ENCODE assay signal across 8 cellular contexts in the genomic region with DNA sequence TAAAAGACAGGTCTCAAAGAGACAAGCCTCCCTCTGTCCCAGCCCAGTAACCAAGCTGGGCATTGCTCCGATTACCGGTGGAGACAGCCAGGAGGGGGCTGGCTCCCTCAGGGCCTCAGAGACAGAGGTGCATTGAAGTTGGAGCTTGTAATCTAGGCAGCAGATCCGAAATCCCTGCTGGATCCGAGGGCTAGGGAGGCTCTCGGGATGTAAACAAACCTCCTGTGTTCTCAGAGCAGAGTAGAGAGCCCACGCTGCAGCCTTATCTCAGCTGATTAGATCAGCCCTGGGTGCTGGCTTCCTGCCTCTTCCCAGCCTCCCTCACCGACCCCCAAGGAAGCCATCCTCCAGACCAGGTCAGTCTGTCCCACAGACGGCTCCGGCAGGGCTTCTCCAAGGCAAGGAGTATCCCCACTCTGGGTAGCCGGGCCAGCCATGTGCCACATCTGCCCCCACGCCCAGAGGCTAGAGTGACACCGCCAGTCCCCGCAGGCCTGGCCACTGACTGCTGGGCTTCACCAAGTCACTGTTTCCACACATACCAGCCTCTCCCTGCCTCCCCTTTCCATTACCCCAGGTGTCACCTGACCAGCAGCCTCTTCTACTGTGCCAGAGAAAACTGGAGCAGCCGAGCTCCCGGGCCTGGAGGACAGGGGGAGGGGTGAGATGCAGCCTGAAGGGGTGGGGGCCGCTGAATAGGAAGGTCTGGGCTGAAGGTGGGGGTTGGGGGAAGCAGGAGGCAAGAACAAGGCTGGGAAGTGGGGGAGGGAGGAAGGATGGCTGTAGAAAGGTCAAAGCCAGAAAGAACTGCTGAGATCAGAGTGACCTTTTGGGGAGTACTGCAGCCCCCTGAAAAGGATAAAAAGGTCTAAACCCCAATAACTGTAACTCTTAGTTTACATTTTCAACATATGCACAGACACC. TPM values are rescaled to one million over a fixed set of nuclear protein-coding genes. Genes with fewer than 3 reads are reported as not detected.
DNase-seq lines count a peak whose midpoint lies in the region; ATAC-seq and TF ChIP-seq lines count a peak whose summit lies in the region.

No MANE protein-coding gene starts in this region.

- H3K4me2 ChIP-seq in parathyroid adenoma (ENCODE audit: low read length): peak overlapping the region; percentile 45

- H3K36me3 Mint-ChIP-seq in HFFc6 (ENCODE audit: low read depth): peaks cover 41% of the 10 kb centered on the region
- H3K36me3 Mint-ChIP-seq in CD4-positive, alpha-beta memory T cell: no peaks in the 10 kb centered on the region

- no peaks in the 10 kb centered on the region for H3K36me3 ChIP-seq in parathyroid adenoma (ENCODE audit: control insufficient read depth, insufficient read depth, low read length)
- H3K36me3 ChIP-seq in CD4-positive, alpha-beta memory T cell (ENCODE audit: insufficient read depth, low read length): no peaks in the 10 kb centered on the region

- H3K4me3 ChIP-seq in parathyroid adenoma (ENCODE audit: low read depth, low read length): peak overlapping the region; percentile 28
- H3K4me3 ChIP-seq in CD4-positive, alpha-beta memory T cell (ENCODE audit: low read length in 2 of 2): no peak overlapping the region

- DNase-seq in HFFc6: peak; percentile 51
- DNase-seq in UCSD-AML1 (lab: John Stamatoyannopoulos, UW; ENCODE audit: unreplicated experiment): peak; percentile 53
- DNase-seq in glomerular visceral epithelial cell (ENCODE audit: extremely low spot score): peak; percentile 64
- no peak for DNase-seq in stimulated activated naive CD4-positive, alpha-beta T cell treated with Interleukin-2 at 50 U/mL for 16 hours (lab: John Stamatoyannopoulos, UW)
- no peak for DNase-seq in CD4-positive, alpha-beta memory T cell

- H3K4me1 ChIP-seq in parathyroid adenoma: peaks cover 66% of the 10 kb centered on the region
- H3K4me1 ChIP-seq in CD4-positive, alpha-beta memory T cell (ENCODE audit: insufficient read depth, low read length): peaks cover 18% of the 10 kb centered on the region

- peak overlapping the region; percentile 99 for H3K4me3 Mint-ChIP-seq in HFFc6
- peak overlapping the region in 1 of 8 donors; percentile 15 for H3K4me3 Mint-ChIP-seq in CD4-positive, alpha-beta memory T cell

- peak overlapping the region; percentile 94 for H3K27ac Mint-ChIP-seq in HFFc6
- H3K27ac Mint-ChIP-seq in CD4-positive, alpha-beta memory T cell: no peak overlapping the region

- H3K9me3 ChIP-seq in parathyroid adenoma (ENCODE audit: control insufficient read depth, low read length): no peaks in the 10 kb centered on the region
- H3K9me3 ChIP-seq in CD4-positive, alpha-beta memory T cell (ENCODE audit: control insufficient read depth in 1 of 2, low read length in 2 of 2): no peaks in the 10 kb centered on the region

- ATAC-seq in GM18868 (IDR thresholded peaks at IDR 0.05; ENCODE audit: unreplicated experiment) (no peak), GM21447 (IDR thresholded peaks at IDR 0.05; ENCODE audit: unreplicated experiment) (no peak)

- H3K9ac ChIP-seq in parathyroid adenoma: no peak overlapping the region

- H3K27ac ChIP-seq in parathyroid adenoma: peak overlapping the region; percentile 95
- H3K27ac ChIP-seq in CD4-positive, alpha-beta memory T cell (ENCODE audit: low read depth, low read length): no peak overlapping the region

- H3K4me1 Mint-ChIP-seq in HFFc6 (ENCODE audit: low read depth): peaks cover 99% of the 10 kb centered on the region
- peaks cover 2 to 30% (median 12%) of the 10 kb centered on the region in 4 donors for H3K4me1 Mint-ChIP-seq in CD4-positive, alpha-beta memory T cell

- no peaks in the 10 kb centered on the region; the same call in none of the 2 replicates for H3K27me3 Mint-ChIP-seq in HFFc6 (ENCODE audit: insufficient read depth)
- H3K27me3 Mint-ChIP-seq in CD4-positive, alpha-beta memory T cell: no peaks in the 10 kb centered on the region

- no peak for TF ChIP-seq CTCF in HFFc6 (IDR thresholded peaks at IDR 0.05)
- TF ChIP-seq CTCF in parathyroid adenoma (IDR thresholded peaks at IDR 0.05): no peak

- POLR2A ChIA-PET in CD4-positive, alpha-beta memory T cell (lab: Charles Lee; ENCODE audit: partially characterized antibody): interaction anchor here (0.6 kb wide), 1 partner anchor 469 kb away, joined by 3 read pairs; no protein-coding TSS in a partner anchor

- CTCF ChIA-PET in CD4-positive, alpha-beta memory T cell (lab: Charles Lee; ENCODE audit: partially characterized antibody): interaction anchor here (0.8 to 1.0 kb wide), 2 partner anchors 22 to 94 kb away, joined by 3 to 4 read pairs; no protein-coding TSS in a partner anchor

- intact Hi-C loops in CD4-positive, alpha-beta memory T cell (cut with micrococcal nuclease): no loop called here

- peaks cover 4% of the 10 kb centered on the region for H3K79me2 ChIP-seq in parathyroid adenoma

- no peaks in the 10 kb centered on the region for H3K9me3 Mint-ChIP-seq in HFFc6
- H3K9me3 Mint-ChIP-seq in CD4-positive, alpha-beta memory T cell: no peaks in the 10 kb centered on the region

- H3K27me3 ChIP-seq in parathyroid adenoma (ENCODE audit: control insufficient read depth, insufficient read depth, low read length): no peaks in the 10 kb centered on the region
- H3K27me3 ChIP-seq in CD4-positive, alpha-beta memory T cell (ENCODE audit: insufficient read depth, low read length): no peaks in the 10 kb centered on the region

- H2AFZ ChIP-seq in parathyroid adenoma: peak overlapping the region; percentile 87

RNA-seq across cellular contexts. Expression of gene SDC4, which starts 6.0 kb away (rescaled TPM):
- total RNA-seq in HFFc6 (2021; fragmentation: NEBNext Ultra II Directional; extraction: Animal tissue kit (Norgen Biotek cat#: 25700)): 100 to 1,000 TPM; 122 to 146 (median 135) TPM
- 1 to 10 TPM; 3.8 to 3.9 TPM for total RNA-seq in CD4-positive, alpha-beta memory T cell
- 1 to 10 TPM; 1.2 to 2.3 TPM for polyA plus RNA-seq in CD4-positive, alpha-beta memory T cell

RNA-seq across cellular contexts. Expression of gene SYS1, which starts 20.8 kb away (rescaled TPM):
- total RNA-seq in HFFc6 (2021; fragmentation: NEBNext Ultra II Directional; extraction: Animal tissue kit (Norgen Biotek cat#: 25700)): 10 to 100 TPM; 22.9 to 34.1 (median 27.6) TPM
- total RNA-seq in CD4-positive, alpha-beta memory T cell: 10 to 100 TPM; 56.4 to 56.6 TPM
- 10 to 100 TPM; 24.7 to 30.2 TPM for polyA plus RNA-seq in CD4-positive, alpha-beta memory T cell

RNA-seq across cellular contexts. Expression of gene MATN4, which starts 34.1 kb away (rescaled TPM):
- not detected for total RNA-seq in HFFc6 (2021; fragmentation: NEBNext Ultra II Directional; extraction: Animal tissue kit (Norgen Biotek cat#: 25700))
- total RNA-seq in CD4-positive, alpha-beta memory T cell: not detected
- polyA plus RNA-seq in CD4-positive, alpha-beta memory T cell: not detected

RNA-seq across cellular contexts. Expression of gene RBPJL, which starts 35.6 kb away (rescaled TPM):
- not detected for total RNA-seq in HFFc6 (2021; fragmentation: NEBNext Ultra II Directional; extraction: Animal tissue kit (Norgen Biotek cat#: 25700))
- total RNA-seq in CD4-positive, alpha-beta memory T cell: not detected
- polyA plus RNA-seq in CD4-positive, alpha-beta memory T cell: not detected

RNA-seq across cellular contexts. Expression of gene TP53TG5, which starts 35.9 kb away (rescaled TPM):
- not detected for total RNA-seq in HFFc6 (2021; fragmentation: NEBNext Ultra II Directional; extraction: Animal tissue kit (Norgen Biotek cat#: 25700))
- under 1 TPM in 1 of 2 experiments, not detected in 1; 0.36 TPM for total RNA-seq in CD4-positive, alpha-beta memory T cell
- under 1 TPM; 0.11 to 0.24 TPM for polyA plus RNA-seq in CD4-positive, alpha-beta memory T cell

Comparison
In these comparisons a context has a peak if more than half of its experiments do, and no peak if none do; other contexts are left out.
1. DNase-seq: peak in HFFc6 (single experiment), UCSD-AML1 (single experiment) and glomerular visceral epithelial cell (single experiment); none in stimulated activated naive CD4-positive, alpha-beta T cell treated with Interleukin-2 at 50 U/mL for 16 hours (single experiment) and CD4-positive, alpha-beta memory T cell (0 of 5).
2. RNA of gene SDC4, which starts 6.0 kb away (total RNA-seq): 122 to 146 TPM in HFFc6; 3.8 to 3.9 TPM in CD4-positive, alpha-beta memory T cell; every median in the first group is over 10 times any median in the second.